In the genomic region with DNA sequence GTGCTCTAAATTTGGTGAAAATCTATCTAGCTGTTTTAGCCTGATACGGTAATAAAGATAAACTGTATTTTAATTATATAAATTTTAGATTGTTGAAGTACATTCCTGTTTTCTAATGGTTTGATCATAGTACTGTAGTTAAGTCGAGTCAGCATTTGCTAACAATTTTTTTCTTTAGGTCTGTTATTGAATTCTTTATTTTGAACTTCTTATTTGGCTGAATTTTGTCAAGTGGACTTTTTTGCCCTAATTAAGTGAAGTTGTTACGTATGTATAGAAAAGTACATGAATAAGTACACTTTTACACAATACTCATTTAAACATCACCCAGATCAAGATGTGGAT, we compare ENCODE assay signal across 31 cellular contexts.
"Had no signal": no experiment of that assay in that cellular context is flagged by ENCODE, and none has a peak within 500 bp of the region (broad histone marks: within the 10 kb centered on the region; RNA-seq: fewer than 3 reads in every experiment).

No MANE protein-coding gene starts in this region.

- H3K27ac Mint-ChIP-seq: activated CD4-positive, alpha-beta T cell treated with anti-CD3 and anti-CD28 coated beads, Interleukin-2, amount 10 ng/mL, durations not matched to agents 24 days and 14 days; activated CD8-positive, alpha-beta T cell treated with anti-CD3 and anti-CD28 coated beads for 36 hours; activated naive CD4-positive, alpha-beta T cell treated with anti-CD3 and anti-CD28 coated beads, Interleukin-2, amount 50 U/mL, for 24 hours; activated naive CD8-positive, alpha-beta T cell treated with anti-CD3 and anti-CD28 coated beads, Interleukin-2, amount 10 ng/mL, durations not matched to agents 7 days and 5 days; activated T-cell treated with anti-CD3 and anti-CD28 coated beads, Interleukin-2, amount 50 U/mL, for 72 hours; activated T-helper 17 cell treated with anti-CD3 and anti-CD28 coated beads, Interleukin-2, amount 50 U/mL, for 72 hours had no signal

- ATAC-seq: activated CD8-positive, alpha-beta T cell treated with anti-CD3 and anti-CD28 coated beads for 36 hours; activated T-cell treated with anti-CD3 and anti-CD28 coated beads, Interleukin-2, amount 50 U/mL, for 72 hours; activated T-helper 17 cell treated with anti-CD3 and anti-CD28 coated beads, Interleukin-2, amount 50 U/mL, for 72 hours; Right ventricle myocardium inferior had no signal

- FAIRE-seq: bronchial epithelial cell, RCC 7860 had no signal

- H3K4me1 Mint-ChIP-seq: activated naive CD4-positive, alpha-beta T cell treated with anti-CD3 and anti-CD28 coated beads, Interleukin-2, amount 50 U/mL, for 24 hours; activated naive CD8-positive, alpha-beta T cell treated with anti-CD3 and anti-CD28 coated beads, Interleukin-2, amount 10 ng/mL, durations not matched to agents 7 days and 5 days; activated T-helper 17 cell treated with anti-CD3 and anti-CD28 coated beads, Interleukin-2, amount 50 U/mL, for 72 hours had no signal

- H2AFZ ChIP-seq: PC-9 had no signal

- DNase-seq: activated CD4-positive, alpha-beta T cell treated with anti-CD3 and anti-CD28 coated beads, Interleukin-2, amount 10 ng/mL, durations not matched to agents 24 days and 14 days; activated CD4-positive, alpha-beta T cell treated with anti-CD3 and anti-CD28 coated beads, Interleukin-2, amount 50 U/mL, for 4 hours; activated CD8-positive, alpha-beta T cell treated with anti-CD3 and anti-CD28 coated beads for 36 hours; activated effector memory CD4-positive, alpha-beta T cell treated with anti-CD3 and anti-CD28 coated beads, Interleukin-2, amount 50 U/mL, for 16 hours; activated naive CD4-positive, alpha-beta T cell treated with Interleukin-2 at 50 U/mL for 16 hours; activated naive CD8-positive, alpha-beta T cell treated with anti-CD3 and anti-CD28 coated beads, Interleukin-2, amount 10 ng/mL, durations not matched to agents 7 days and 5 days; activated T-cell treated with anti-CD3 and anti-CD28 coated beads, Interleukin-2, amount 50 U/mL, for 1 hour; activated T-cell treated with anti-CD3 and anti-CD28 coated beads, Interleukin-2, amount 50 U/mL, for 72 hours; amygdala; cerebellar nuclear complex; Kasumi-1; MG63; MV-4-11; NCI-H1436 treated with DMSO at 0.1 percent for 48 hours; NCI-H1694 treated with DMSO at 0.1 percent for 48 hours; NCI-H2029; NCI-H510A; NCI-H526; NCI-H748 treated with DMSO at 0.1 percent for 48 hours; NK-92 treated with Interleukin-12 subunit alpha and Interleukin-12 subunit beta, amount 100 ng/mL, for 24 hours; PC-9; SIG-M5; T1000; WERI-Rb-1 had no signal

- H3K9me3 Mint-ChIP-seq: activated CD4-positive, alpha-beta T cell treated with anti-CD3 and anti-CD28 coated beads, Interleukin-2, amount 10 ng/mL, durations not matched to agents 24 days and 14 days; activated CD8-positive, alpha-beta T cell treated with anti-CD3 and anti-CD28 coated beads for 36 hours; activated naive CD4-positive, alpha-beta T cell treated with anti-CD3 and anti-CD28 coated beads, Interleukin-2, amount 50 U/mL, for 24 hours; activated naive CD8-positive, alpha-beta T cell treated with anti-CD3 and anti-CD28 coated beads, Interleukin-2, amount 10 ng/mL, durations not matched to agents 7 days and 5 days; activated T-cell treated with anti-CD3 and anti-CD28 coated beads, Interleukin-2, amount 50 U/mL, for 72 hours; activated T-helper 17 cell treated with anti-CD3 and anti-CD28 coated beads, Interleukin-2, amount 50 U/mL, for 72 hours had no signal

- H3K9me3 ChIP-seq: ascending aorta, MG63 had no signal

- H3K27me3 ChIP-seq: ascending aorta, MG63 had no signal

- H3K27me3 Mint-ChIP-seq: activated CD4-positive, alpha-beta T cell treated with anti-CD3 and anti-CD28 coated beads, Interleukin-2, amount 10 ng/mL, durations not matched to agents 24 days and 14 days; activated CD8-positive, alpha-beta T cell treated with anti-CD3 and anti-CD28 coated beads for 36 hours; activated naive CD4-positive, alpha-beta T cell treated with anti-CD3 and anti-CD28 coated beads, Interleukin-2, amount 50 U/mL, for 24 hours; activated naive CD8-positive, alpha-beta T cell treated with anti-CD3 and anti-CD28 coated beads, Interleukin-2, amount 10 ng/mL, durations not matched to agents 7 days and 5 days; activated T-helper 17 cell treated with anti-CD3 and anti-CD28 coated beads, Interleukin-2, amount 50 U/mL, for 72 hours had no signal

- H3K4me1 ChIP-seq: ascending aorta had no signal

- H3K4me3 ChIP-seq: ascending aorta, MG63, PC-9 had no signal

- H3K36me3 ChIP-seq: ascending aorta had no signal

- H3K4me2 ChIP-seq: PC-9 had no signal

- H3K4me3 Mint-ChIP-seq: activated CD4-positive, alpha-beta T cell treated with anti-CD3 and anti-CD28 coated beads, Interleukin-2, amount 10 ng/mL, durations not matched to agents 24 days and 14 days; activated CD8-positive, alpha-beta T cell treated with anti-CD3 and anti-CD28 coated beads for 36 hours; activated naive CD4-positive, alpha-beta T cell treated with anti-CD3 and anti-CD28 coated beads, Interleukin-2, amount 50 U/mL, for 24 hours; activated naive CD8-positive, alpha-beta T cell treated with anti-CD3 and anti-CD28 coated beads, Interleukin-2, amount 10 ng/mL, durations not matched to agents 7 days and 5 days; activated T-cell treated with anti-CD3 and anti-CD28 coated beads, Interleukin-2, amount 50 U/mL, for 72 hours; activated T-helper 17 cell treated with anti-CD3 and anti-CD28 coated beads, Interleukin-2, amount 50 U/mL, for 72 hours had no signal

- H3K27ac ChIP-seq: ascending aorta, PC-9, RWPE1, WERI-Rb-1 had no signal
